ENCODE assay signal across 17 cellular contexts in genomic region chr3:194602580-194603300, GRCh38. TPM values are rescaled to one million over a fixed set of nuclear protein-coding genes. Genes with fewer than 3 reads are reported as not detected.
A peak's percentile ranks its signal among the peaks of the same experiment; 100 is the strongest.
DNase-seq lines count a peak whose midpoint lies in the region; ATAC-seq, FAIRE-seq and TF ChIP-seq lines count a peak whose summit lies in the region.
"Had no signal": no experiment of that assay in that cellular context is flagged by ENCODE, and none has a peak within 500 bp of the region (broad histone marks: within the 10 kb centered on the region; RNA-seq: fewer than 3 reads in every experiment).

No MANE protein-coding gene starts in this region.

- H3K36me3 Mint-ChIP-seq in astrocyte (ENCODE audit: low read depth, unreplicated experiment): peaks cover 18% of the 10 kb centered on the region

- H3K4me3 ChIP-seq in HFF-Myc (replicated peaks; ENCODE audit: low read depth, low read length) (no peak overlapping the region), astrocyte (ENCODE audit: insufficient read depth, low read depth, low read length) (no peak overlapping the region), HepG2 (replicated peaks in 1 of 3; ENCODE audit: insufficient read depth in 1 of 3, low read depth in 2 of 3, low read length in 3 of 3) (no peak overlapping the region), retinal pigment epithelial cell (ENCODE audit: low read length) (no peak overlapping the region)
- H3K4me3 ChIP-seq: Peyer's patch had no signal

- no peak for TF ChIP-seq POLR2A in HepG2 (IDR thresholded peaks at IDR 0.05; ENCODE audit: insufficient read depth in 1 of 2, low read depth in 2 of 2, low read length in 2 of 2)

- H3K4me2 ChIP-seq in astrocyte (ENCODE audit: low read length) (no peak overlapping the region), HepG2 (ENCODE audit: low read depth, low read length) (no peak overlapping the region)

- H3K36me3 ChIP-seq in astrocyte (ENCODE audit: insufficient read depth, low read length): peaks cover 2% of the 10 kb centered on the region
- H3K36me3 ChIP-seq in HepG2 (replicated peaks in 1 of 2; ENCODE audit: control insufficient read depth in 1 of 2, insufficient read depth in 2 of 2, low read length in 2 of 2): peaks cover 1 to 3% of the 10 kb centered on the region in 2 experiments; a peak in 2 of 5 replicates

- DNase-seq in HFF-Myc (ENCODE audit: extremely low read depth, low read depth) (no peak), astrocyte (ENCODE audit: low read depth) (peak; percentile 58), HepG2 (ENCODE audit: low spot score) (no peak), retinal pigment epithelial cell (ENCODE audit: low read depth) (no peak), inferior parietal cortex (ENCODE audit: extremely low spot score) (no peak), foreskin melanocyte (no peak)
- no peak for DNase-seq in stimulated activated CD4-positive, alpha-beta T cell treated with anti-CD3 and anti-CD28 coated beads, Interleukin-4, amount 100 ng/mL, for 1 hour
- DNase-seq: C1 segment of cervical spinal cord, EL, H9, MV-4-11, NCI-H1417 treated with DMSO at 0.1 percent for 48 hours, NCI-H2029, NCI-H510A treated with DMSO at 0.1 percent for 48 hours, Peyer's patch, SHP77 had no signal

- H3K27me3 ChIP-seq in astrocyte (ENCODE audit: insufficient read depth, low read length): no peaks in the 10 kb centered on the region
- no peaks in the 10 kb centered on the region for H3K27me3 ChIP-seq in HepG2 (ENCODE audit: control insufficient read depth in 1 of 2, insufficient read depth in 2 of 2, low read length in 2 of 2)
- H3K27me3 ChIP-seq: Peyer's patch had no signal

- no peak for TF ChIP-seq RAD21 in HepG2 (CRISPR knock-in tag; IDR thresholded peaks at IDR 0.05)

- H3K27me3 Mint-ChIP-seq in astrocyte (ENCODE audit: low read depth, unreplicated experiment): no peaks in the 10 kb centered on the region

- no peaks in the 10 kb centered on the region for H3K9me3 Mint-ChIP-seq in astrocyte (ENCODE audit: unreplicated experiment)
- H3K9me3 Mint-ChIP-seq: H9, IgD-negative memory B cell had no signal

- H3K79me2 ChIP-seq in astrocyte (ENCODE audit: insufficient read depth, low read length) (no peaks in the 10 kb centered on the region), HepG2 (ENCODE audit: insufficient read depth, low read length) (no peaks in the 10 kb centered on the region)

- no peak for TF ChIP-seq EP300 in HepG2 (IDR thresholded peaks at IDR 0.05; ENCODE audit: low read depth in 2 of 2, low read length in 2 of 2)
- TF ChIP-seq EP300 in HepG2 (CRISPR knock-in tag; IDR thresholded peaks at IDR 0.05; ENCODE audit: borderline replicate concordance): no peak

- no peak for ATAC-seq in HepG2

- H4K20me1 ChIP-seq in astrocyte (ENCODE audit: insufficient read depth, low read length): no peaks in the 10 kb centered on the region
- H4K20me1 ChIP-seq in HepG2 (ENCODE audit: insufficient read depth, low read length): no peaks in the 10 kb centered on the region

- in situ Hi-C loops in HepG2 (cut with HindIII; ENCODE audit: extremely low pct_ligation_motif_present, low pct_unique_long_range_greater_than_20kb): no loop called here

- peaks cover 4% of the 10 kb centered on the region for H3K4me1 Mint-ChIP-seq in astrocyte (ENCODE audit: low read depth, unreplicated experiment)
- H3K4me1 Mint-ChIP-seq: H9, IgD-negative memory B cell had no signal

- intact Hi-C loops in HepG2 (cut with micrococcal nuclease; ENCODE audit: unreplicated experiment): no loop called here

- WGBS in HepG2 (ENCODE audit: low lambda C conversion rate): 92% methylated on average over 17 of the region's 17 CpGs

- no peak overlapping the region for H3K27ac ChIP-seq in astrocyte (ENCODE audit: low read depth, low read length)
- H3K27ac ChIP-seq in HepG2 (ENCODE audit: extremely low read length, insufficient read depth, low read length): no peak overlapping the region
- H3K27ac ChIP-seq: Peyer's patch had no signal

- BruUV-seq in HepG2 (replicated peaks; lab: Mats Ljungman, UMichigan): no TSS peak

- no peak overlapping the region for H3K9ac ChIP-seq in astrocyte (ENCODE audit: low read length)
- no peak overlapping the region for H3K9ac ChIP-seq in HepG2 (ENCODE audit: insufficient read depth, low read depth, low read length)

- H2AFZ ChIP-seq in astrocyte (ENCODE audit: low read depth, low read length): no peak overlapping the region
- no peak overlapping the region for H2AFZ ChIP-seq in HepG2 (ENCODE audit: low read length)

- H3K4me1 ChIP-seq in astrocyte (ENCODE audit: insufficient read depth, low read length): peaks cover 14% of the 10 kb centered on the region
- H3K4me1 ChIP-seq in HepG2 (ENCODE audit: insufficient read depth, low read length): no peaks in the 10 kb centered on the region
- H3K4me1 ChIP-seq: Peyer's patch had no signal

- no peak overlapping the region for H3K27ac Mint-ChIP-seq in astrocyte (ENCODE audit: unreplicated experiment)
- H3K27ac Mint-ChIP-seq: IgD-negative memory B cell had no signal

- H3K9me3 ChIP-seq in astrocyte (ENCODE audit: insufficient read depth, low read depth, low read length): no peaks in the 10 kb centered on the region
- no peaks in the 10 kb centered on the region for H3K9me3 ChIP-seq in HepG2 (ENCODE audit: low read length)
- H3K9me3 ChIP-seq: Peyer's patch had no signal

- TF ChIP-seq CTCF in HFF-Myc (IDR thresholded peaks at IDR 0.05; ENCODE audit: low read depth, low read length, missing control alignments) (peak; percentile 10), astrocyte (IDR thresholded peaks at IDR 0.05; ENCODE audit: insufficient read depth, low read depth, low read length) (no peak), HepG2 (CRISPR knock-in tag; IDR thresholded peaks at IDR 0.05) (0 out of 2 replicates have a peak, but pooled peaks have one; percentile 18), retinal pigment epithelial cell (conservative IDR thresholded peaks at IDR 0.05; ENCODE audit: low read depth, low read length) (peak; percentile 30)

- CTCF ChIA-PET in HepG2 (lab: Yijun Ruan, JAX; ENCODE audit: low intra/inter-chr PET ratio, low total read pairs): no interaction called here

- H3K4me3 Mint-ChIP-seq in astrocyte (ENCODE audit: unreplicated experiment): no peak overlapping the region
- H3K4me3 Mint-ChIP-seq: H9, IgD-negative memory B cell had no signal

- POLR2A ChIA-PET in HepG2 (lab: Yijun Ruan, JAX): no interaction called here

- FAIRE-seq in astrocyte (lab: Jason Lieb, UNC) (no peak), HepG2 (lab: Jason Lieb, UNC) (no peak)

TF ChIP-seq in HepG2, 621 proteins besides CTCF, POLR2A, EP300 and RAD21:
- no peak for TF ChIP-seq ZNF547 (CRISPR knock-in tag; IDR thresholded peaks at IDR 0.05)
- TF ChIP-seq ZNF263 (CRISPR knock-in tag; IDR thresholded peaks at IDR 0.05): peak; percentile 86
TF ChIP-seq in HepG2: peak in this region for 1.

RNA-seq across cellular contexts. Expression of gene TMEM44, which starts 30.5 kb away (rescaled TPM):
- total RNA-seq in astrocyte (9.8 and 10.5 TPM in 2 replicates), HepG2 (2016; rRNA removed; fragmentation: Illumina TruSeq; extraction: Trizol) (3.2 and 7.3 TPM in 2 replicates)
- total RNA-seq in HepG2 (2016; cell fraction: cytosol; rRNA removed; fragmentation: Illumina TruSeq; extraction: Trizol; ENCODE audit: low read depth): 2.0 and 2.5 TPM in 2 replicates
- total RNA-seq in HepG2 (2016; cell fraction: insoluble cytoplasmic fraction; rRNA removed; fragmentation: Illumina TruSeq; extraction: Trizol): 2.4 and 7.8 TPM in 2 replicates
- 3.7 and 4.9 TPM in 2 replicates for total RNA-seq in HepG2 (2016; cell fraction: membrane; rRNA removed; fragmentation: Illumina TruSeq; extraction: Trizol)
- total RNA-seq in HepG2 (2016; cell fraction: nucleus; rRNA removed; fragmentation: Illumina TruSeq; extraction: Trizol): 8.7 and 10.7 TPM in 2 replicates
- polyA plus RNA-seq in HepG2 (2011; rRNA removed): 13.8 and 16.0 TPM in 2 replicates
- 8.3 and 8.8 TPM in 2 replicates for polyA plus RNA-seq in HepG2 (2011; cell fraction: cytosol; rRNA removed)
- 49.0 and 57.1 TPM in 2 replicates for polyA plus RNA-seq in HepG2 (2011; cell fraction: nucleus; rRNA removed)
- 6.3 and 10.4 TPM in 2 replicates for polyA plus RNA-seq in HepG2 (2012)
- polyA plus RNA-seq in HepG2 (2016; cell fraction: cytosol; fragmentation: Illumina TruSeq; extraction: Trizol; ENCODE audit: low read depth): 1.9 and 2.6 TPM in 2 replicates
- polyA plus RNA-seq in HepG2 (2016; cell fraction: insoluble cytoplasmic fraction; fragmentation: Illumina TruSeq; extraction: Trizol; ENCODE audit: low read depth): 3.4 and 3.6 TPM in 2 replicates
- polyA plus RNA-seq in HepG2 (2016; cell fraction: membrane; fragmentation: Illumina TruSeq; extraction: Trizol; ENCODE audit: low read depth): 3.5 and 4.2 TPM in 2 replicates
- 34.3 and 35.9 TPM in 2 replicates for polyA plus RNA-seq in HepG2 (2016; cell fraction: nucleus; fragmentation: Illumina TruSeq; extraction: Trizol; ENCODE audit: insufficient read depth, low read depth)
- 11.5 and 19.4 TPM in 2 replicates for polyA minus RNA-seq in HepG2 (2011; rRNA and poly(A)+ RNA removed; ENCODE audit: low replicate concordance)
- polyA minus RNA-seq in HepG2 (2011; cell fraction: cytosol; rRNA and poly(A)+ RNA removed): 2.8 and 4.9 TPM in 2 replicates
- polyA minus RNA-seq in HepG2 (2011; cell fraction: nucleus; rRNA and poly(A)+ RNA removed): 13.4 and 15.0 TPM in 2 replicates
